2 cellular contexts compared by ENCODE assay signal in the genomic region with DNA sequence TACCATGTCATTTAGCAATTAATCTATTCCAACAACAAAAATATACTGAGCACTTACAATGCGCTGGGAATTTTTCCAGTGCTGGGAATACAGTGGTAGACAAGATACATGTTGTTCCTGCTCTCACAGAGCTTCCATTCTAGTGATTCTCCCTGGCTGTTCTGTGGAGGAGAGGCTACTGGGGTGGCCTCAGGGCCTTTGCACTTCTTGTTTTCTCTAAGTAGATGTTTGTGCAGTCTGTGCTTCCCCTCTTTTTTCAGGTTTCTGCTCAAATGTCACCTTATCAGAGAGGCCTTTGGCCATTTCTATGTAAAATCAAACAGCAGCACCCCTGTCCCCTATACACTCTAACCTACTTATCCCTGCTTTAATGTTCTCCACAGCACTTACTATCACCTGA.
A peak's percentile ranks its signal among the peaks of the same experiment; 100 is the strongest.
TF ChIP-seq lines count a peak whose summit lies in the region.

No MANE protein-coding gene starts in this region.

TF ChIP-seq in HEK293, 187 proteins besides CTCF, POLR2A, EP300 and RAD21:
- TF ChIP-seq ZBTB10 (tag by site-specific recombination; IDR thresholded peaks at IDR 0.05) (no peak), ZNF623 (tag by site-specific recombination; IDR thresholded peaks at IDR 0.05) (peak; percentile 75)

TF ChIP-seq in K562, 482 proteins besides CTCF, POLR2A, EP300 and RAD21:
- TF ChIP-seq RBM25 (IDR thresholded peaks at IDR 0.05; ENCODE audit: low read depth, low read length, severe bottlenecking) (peak; percentile 82), ZBTB8A (IDR thresholded peaks at IDR 0.05; ENCODE audit: partially characterized antibody) (no peak)
